In genomic region chr17:50944054-50944901, GRCh38 we compare ENCODE assay signal across 8 cellular contexts.
DNase-seq lines count a peak whose midpoint lies in the region; ATAC-seq, FAIRE-seq and TF ChIP-seq lines count a peak whose summit lies in the region.

No MANE protein-coding gene starts in this region.

- H3K27ac Mint-ChIP-seq in activated B cell treated with CpG ODN at 0.5 μM for 24 hours (no peak overlapping the region), chondrocyte (ENCODE audit: unreplicated experiment) (no peak overlapping the region)

- TF ChIP-seq POLR2A in GM12892 (IDR thresholded peaks at IDR 0.05; ENCODE audit: low read depth, low read length): no peak

- CTCF ChIA-PET in activated B cell treated with CpG ODN at 0.5 μM for 24 hours (lab: Charles Lee): interaction anchor here (1.1 kb wide), 1 partner anchor 92 kb away, joined by 3 read pairs; no protein-coding TSS in a partner anchor

- ATAC-seq in activated B cell treated with CpG ODN at 0.5 μM for 24 hours (ENCODE audit: low read depth) (peak; percentile 57), HG02970 (IDR thresholded peaks at IDR 0.05; ENCODE audit: low FRiP score, unreplicated experiment) (no peak)

- H3K27me3 Mint-ChIP-seq in activated B cell treated with CpG ODN at 0.5 μM for 24 hours (peaks cover 5% of the 10 kb centered on the region), chondrocyte (ENCODE audit: low read depth) (peaks cover under 1% of the 10 kb centered on the region)

- DNase-seq in GM12892 (ENCODE audit: insufficient read length) (peak; percentile 76), NCI-H1417 (lab: John Stamatoyannopoulos, UW) (peak; percentile 48 to 96 (median 95)), activated B cell treated with CpG ODN at 0.5 μM for 24 hours (no peak), chondrocyte (ENCODE audit: low spot score) (peak; percentile 81), left kidney (ENCODE audit: low read depth, low spot score) (peak; percentile 95), cortex of kidney (lab: John Stamatoyannopoulos, UW) (no peak)
- peak; percentile 80 for DNase-seq in stimulated activated CD4-positive, alpha-beta T cell treated with anti-CD3 and anti-CD28 coated beads, Interleukin-1b, Interleukin-23, amount 100 ng/mL, for 48 hours

- peak overlapping the region; percentile 53 for H3K4me3 Mint-ChIP-seq in activated B cell treated with CpG ODN at 0.5 μM for 24 hours
- peak overlapping the region; percentile 28 for H3K4me3 Mint-ChIP-seq in chondrocyte (ENCODE audit: unreplicated experiment)

- no peak for TF ChIP-seq CTCF in activated B cell treated with CpG ODN at 0.5 μM for 24 hours (IDR thresholded peaks at IDR 0.05)
- no peak for TF ChIP-seq CTCF in chondrocyte (IDR thresholded peaks at IDR 0.05)

- no peak for FAIRE-seq in GM12892 (lab: Jason Lieb, UNC)

- H3K4me1 Mint-ChIP-seq in activated B cell treated with CpG ODN at 0.5 μM for 24 hours: peaks cover 9% of the 10 kb centered on the region
- peaks cover 22% of the 10 kb centered on the region for H3K4me1 Mint-ChIP-seq in chondrocyte (ENCODE audit: low read depth)

- H3K9me3 Mint-ChIP-seq in activated B cell treated with CpG ODN at 0.5 μM for 24 hours: no peaks in the 10 kb centered on the region
- H3K9me3 Mint-ChIP-seq in chondrocyte (ENCODE audit: low read depth): no peaks in the 10 kb centered on the region

- intact Hi-C loops in activated B cell treated with CpG ODN at 0.5 μM for 24 hours (cut with micrococcal nuclease): no loop called here

- H3K36me3 Mint-ChIP-seq in activated B cell treated with CpG ODN at 0.5 μM for 24 hours (ENCODE audit: low read depth) (no peaks in the 10 kb centered on the region), chondrocyte (ENCODE audit: low read depth) (no peaks in the 10 kb centered on the region)

- POLR2A ChIA-PET in activated B cell treated with CpG ODN at 0.5 μM for 24 hours (lab: Charles Lee): interaction anchor here (1.0 to 8.1 kb wide), 3 partner anchors 26 to 78 kb away, joined by 5 to 53 read pairs (median 9); partner anchors contain the start of gene TOB1

Comparison
In these comparisons a context has a peak if more than half of its experiments do, and no peak if none do; other contexts are left out.
1. DNase-seq: peak in GM12892 (single experiment), NCI-H1417 (3 of 3), chondrocyte (single experiment), left kidney (single experiment) and stimulated activated CD4-positive, alpha-beta T cell treated with anti-CD3 and anti-CD28 coated beads, Interleukin-1b, Interleukin-23, amount 100 ng/mL, for 48 hours (single experiment); none in activated B cell treated with CpG ODN at 0.5 μM for 24 hours (single experiment) and cortex of kidney (single experiment).